In the genomic region with DNA sequence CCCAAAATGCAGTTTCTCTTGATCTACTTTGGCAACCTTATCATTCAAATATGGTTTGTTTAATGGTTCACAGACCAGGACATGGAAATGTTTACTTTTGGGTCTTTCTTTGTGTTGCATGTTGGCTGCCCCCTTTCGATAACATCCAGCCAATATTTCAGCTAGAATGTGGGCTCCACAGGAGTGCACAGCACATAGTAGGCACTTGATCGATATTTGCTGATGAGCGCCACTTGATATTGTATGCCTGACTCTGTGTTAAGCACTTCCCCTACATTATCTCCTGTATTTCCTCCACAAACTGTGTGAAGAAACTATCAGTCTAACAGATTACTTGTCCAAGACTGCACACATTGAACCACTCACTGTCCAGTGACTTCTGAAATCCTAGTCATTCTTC, we compare ENCODE assay signal across 11 cellular contexts.
"Had no signal": no experiment of that assay in that cellular context is flagged by ENCODE, and none has a peak within 500 bp of the region (broad histone marks: within the 10 kb centered on the region; RNA-seq: fewer than 3 reads in every experiment).

No MANE protein-coding gene starts in this region.

- H3K4me3 ChIP-seq: body of pancreas, hepatocyte had no signal

- H3K4me3 Mint-ChIP-seq: activated CD4-positive, alpha-beta T cell treated with anti-CD3 and anti-CD28 coated beads, Interleukin-2, amount 10 ng/mL, durations not matched to agents 24 days and 14 days; dendritic cell treated with granulocyte-macrophage colony-stimulating factor and Interleukin-4, amounts not matched to agents 40 ng/mL and 50 ng/mL, for 4 days; endodermal cell had no signal

- H3K27ac ChIP-seq: hepatocyte, parathyroid adenoma had no signal

- H3K27me3 Mint-ChIP-seq: activated CD4-positive, alpha-beta T cell treated with anti-CD3 and anti-CD28 coated beads, Interleukin-2, amount 10 ng/mL, durations not matched to agents 24 days and 14 days; dendritic cell treated with granulocyte-macrophage colony-stimulating factor and Interleukin-4, amounts not matched to agents 40 ng/mL and 50 ng/mL, for 4 days had no signal

- DNase-seq: activated CD4-positive, alpha-beta T cell treated with anti-CD3 and anti-CD28 coated beads, Interleukin-2, amount 10 ng/mL, durations not matched to agents 24 days and 14 days; amniotic stem cell; body of pancreas; endodermal cell; erythroblast; midbrain; retina had no signal

- H3K9ac ChIP-seq: parathyroid adenoma had no signal

- ATAC-seq: activated naive CD4-positive, alpha-beta T cell treated with anti-CD3 and anti-CD28 coated beads, Interleukin-2, amount 50 U/mL, for 72 hours; body of pancreas had no signal

- H3K9me3 ChIP-seq: body of pancreas had no signal

- H2AFZ ChIP-seq: hepatocyte, parathyroid adenoma had no signal

- H3K4me1 ChIP-seq: parathyroid adenoma had no signal

- H3K27me3 ChIP-seq: body of pancreas, hepatocyte had no signal

- H3K27ac Mint-ChIP-seq: activated CD4-positive, alpha-beta T cell treated with anti-CD3 and anti-CD28 coated beads, Interleukin-2, amount 10 ng/mL, durations not matched to agents 24 days and 14 days; activated naive CD4-positive, alpha-beta T cell treated with anti-CD3 and anti-CD28 coated beads, Interleukin-2, amount 50 U/mL, for 72 hours; dendritic cell treated with granulocyte-macrophage colony-stimulating factor and Interleukin-4, amounts not matched to agents 40 ng/mL and 50 ng/mL, for 4 days; endodermal cell had no signal

- H3K4me2 ChIP-seq: hepatocyte had no signal
